In genomic region chr9:136900988-136901515, GRCh38 we compare ENCODE assay signal across 8 cellular contexts. TPM values are rescaled to one million over a fixed set of nuclear protein-coding genes. Genes with fewer than 3 reads are reported as not detected.
DNase-seq lines count a peak whose midpoint lies in the region; ATAC-seq, FAIRE-seq and TF ChIP-seq lines count a peak whose summit lies in the region.

No MANE protein-coding gene starts in this region.

- no peak for DNase-seq in CD8-positive, alpha-beta memory T cell
- peak; percentile 74 to 85 for DNase-seq in PC-9
- DNase-seq in pancreas: peak in 2 of 6 donors; percentile 39 to 55
- DNase-seq in NOMO-1 treated with dmso at 0.1 percent for 144 hours (lab: John Stamatoyannopoulos, UW; ENCODE audit: unreplicated experiment): no peak
- no peak for DNase-seq in AG08395 (ENCODE audit: low spot score)
- no peak for DNase-seq in activated gamma-delta T cell (lab: John Stamatoyannopoulos, UW)

- peak overlapping the region; percentile 68 for H2AFZ ChIP-seq in PC-9

- TF ChIP-seq CTCF in PC-9 (conservative IDR thresholded peaks at IDR 0.05) (no peak), pancreas (IDR thresholded peaks at IDR 0.05) (no peak)

- POLR2A ChIA-PET in CD8-positive, alpha-beta memory T cell (lab: Charles Lee): interaction anchor here (0.6 kb wide), 1 partner anchor 23 kb away, joined by 4 read pairs; no protein-coding TSS in a partner anchor
- POLR2A ChIA-PET in PC-9 (lab: Charles Lee; ENCODE audit: unreplicated experiment): interaction anchor here (0.5 to 1.1 kb wide), 7 partner anchors 15 to 101 kb away, joined by 3 to 27 read pairs (median 5); partner anchors contain the start of genes FBXW5 and TRAF2

- H3K4me3 ChIP-seq in CD8-positive, alpha-beta memory T cell (ENCODE audit: low read length): no peak overlapping the region
- peak overlapping the region; percentile 44; the same call in 1 of the 2 replicates for H3K4me3 ChIP-seq in PC-9
- no peak overlapping the region for H3K4me3 ChIP-seq in endocrine pancreas (ENCODE audit: control insufficient read depth, insufficient read depth, low read length)
- H3K4me3 ChIP-seq in pancreas: no peak overlapping the region

- no peaks in the 10 kb centered on the region for H3K9me3 ChIP-seq in CD8-positive, alpha-beta memory T cell (ENCODE audit: low read length)
- H3K9me3 ChIP-seq in PC-9 (ENCODE audit: insufficient read depth, low read depth) (no peaks in the 10 kb centered on the region), endocrine pancreas (ENCODE audit: control insufficient read depth, low read length) (no peaks in the 10 kb centered on the region), pancreas (no peaks in the 10 kb centered on the region)

- H3K9me3 Mint-ChIP-seq in CD8-positive, alpha-beta memory T cell: no peaks in the 10 kb centered on the region

- 67 to 77% methylated on average over 13 of the region's 13 CpGs for WGBS in pancreas, 2 donors

- H4K20me1 ChIP-seq in PC-9 (ENCODE audit: insufficient read depth): no peaks in the 10 kb centered on the region; the same call in 1 of the 2 replicates

- H3K27ac ChIP-seq in CD8-positive, alpha-beta memory T cell (ENCODE audit: low read depth, low read length): no peak overlapping the region
- H3K27ac ChIP-seq in PC-9: peak overlapping the region; percentile 99
- H3K27ac ChIP-seq in pancreas: peak overlapping the region; percentile 67 to 94 (median 82)

- H3K36me3 ChIP-seq in CD8-positive, alpha-beta memory T cell (ENCODE audit: insufficient read depth, low read length): peaks cover 16% of the 10 kb centered on the region
- peaks cover 17% of the 10 kb centered on the region for H3K36me3 ChIP-seq in PC-9 (ENCODE audit: low read depth)
- H3K36me3 ChIP-seq in endocrine pancreas (ENCODE audit: control insufficient read depth, insufficient read depth, low read length): no peaks in the 10 kb centered on the region
- H3K36me3 ChIP-seq in pancreas: no peaks in the 10 kb centered on the region

- peaks cover 0 to 42% (median 2%) of the 10 kb centered on the region in 3 donors for H3K36me3 Mint-ChIP-seq in CD8-positive, alpha-beta memory T cell

- CTCF ChIA-PET in CD8-positive, alpha-beta memory T cell (lab: Charles Lee): interaction anchor here (0.6 to 1.9 kb wide), 3 partner anchors 11 to 128 kb away, joined by 3 to 6 read pairs (median 4); no protein-coding TSS in a partner anchor
- CTCF ChIA-PET in PC-9 (lab: Charles Lee): interaction anchor here (0.6 kb wide), 2 partner anchors 18 to 35 kb away, joined by 7 to 8 read pairs; no protein-coding TSS in a partner anchor

- H3K9me2 ChIP-seq in PC-9 (ENCODE audit: insufficient read depth): no peaks in the 10 kb centered on the region

- H3K9ac ChIP-seq in endocrine pancreas (ENCODE audit: control insufficient read depth, insufficient read depth, low read length): peak overlapping the region; percentile 19

- no peak for FAIRE-seq in pancreas (lab: Jason Lieb, UNC)

- H3K4me2 ChIP-seq in PC-9: peak overlapping the region; percentile 85

- peaks cover 31 to 57% (median 38%) of the 10 kb centered on the region in 3 donors for H3K4me1 Mint-ChIP-seq in CD8-positive, alpha-beta memory T cell

- peaks cover 21% of the 10 kb centered on the region for H3K79me2 ChIP-seq in PC-9 (ENCODE audit: low read depth)

- peak overlapping the region; percentile 91 to 99 (median 97) for H3K27ac Mint-ChIP-seq in CD8-positive, alpha-beta memory T cell

- peak in 3 of 4 donors; percentile 6 to 35 (median 9) for ATAC-seq in pancreas
- ATAC-seq in HG03025 (IDR thresholded peaks at IDR 0.05; ENCODE audit: low FRiP score, unreplicated experiment): no peak

- peaks cover 34% of the 10 kb centered on the region for H3K4me1 ChIP-seq in CD8-positive, alpha-beta memory T cell (ENCODE audit: insufficient read depth, low read length)
- H3K4me1 ChIP-seq in PC-9 (replicated peaks; ENCODE audit: insufficient read depth): peaks cover 44% of the 10 kb centered on the region
- H3K4me1 ChIP-seq in endocrine pancreas (ENCODE audit: control insufficient read depth, insufficient read depth, low read length): peaks cover 3% of the 10 kb centered on the region
- H3K4me1 ChIP-seq in pancreas: peaks cover 16 to 36% (median 24%) of the 10 kb centered on the region in 3 donors

- no peaks in the 10 kb centered on the region for H3K27me3 Mint-ChIP-seq in CD8-positive, alpha-beta memory T cell

- no peaks in the 10 kb centered on the region for H3K27me3 ChIP-seq in CD8-positive, alpha-beta memory T cell (ENCODE audit: insufficient read depth, low read length, poor library complexity, severe bottlenecking)
- no peaks in the 10 kb centered on the region for H3K27me3 ChIP-seq in PC-9 (ENCODE audit: insufficient read depth, low read depth)
- H3K27me3 ChIP-seq in endocrine pancreas (ENCODE audit: control insufficient read depth, insufficient read depth, low read length): no peaks in the 10 kb centered on the region
- no peaks in the 10 kb centered on the region for H3K27me3 ChIP-seq in pancreas

- intact Hi-C loops in PC-9 (cut with micrococcal nuclease; ENCODE audit: unreplicated experiment) (loop anchor here (1.0 to 5.0 kb wide), 4 partner anchors 16 to 52 kb away; partner anchors contain the start of genes EDF1, FBXW5 and PHPT1), pancreas (cut with DNase I) (no loop called here)

- TSS peak; percentile 84 for BruUV-seq in PC-9 (replicated peaks; lab: Mats Ljungman, UMichigan)

- H3F3A ChIP-seq in PC-9 (ENCODE audit: insufficient read depth, low read depth): peaks cover 57% of the 10 kb centered on the region

- peak overlapping the region in 6 of 7 donors; percentile 39 to 88 (median 74) for H3K4me3 Mint-ChIP-seq in CD8-positive, alpha-beta memory T cell

RNA-seq across cellular contexts. Expression of gene TRAF2, which starts 14.7 kb away (rescaled TPM):
- total RNA-seq in CD8-positive, alpha-beta memory T cell: 10 to 100 TPM; 53.2 to 60.5 TPM
- 23.1 TPM for polyA plus RNA-seq in CD8-positive, alpha-beta memory T cell
- 42.7 and 48.0 TPM in 2 replicates for total RNA-seq in PC-9 (2021)
- total RNA-seq in pancreas: 10 to 100 TPM in 1 of 6 donors, 1 to 10 TPM in 5; 4.8 to 13.4 (median 6.9) TPM
- polyA plus RNA-seq in pancreas: 10 to 100 TPM; 14.4 TPM

RNA-seq across cellular contexts. Expression of gene EDF1, which starts 34.9 kb away (rescaled TPM):
- total RNA-seq in CD8-positive, alpha-beta memory T cell: 100 to 1,000 TPM; 354 to 356 TPM
- polyA plus RNA-seq in CD8-positive, alpha-beta memory T cell: 476 TPM
- total RNA-seq in PC-9 (2021) (275 and 338 TPM in 2 replicates), pancreas (100 to 1,000 TPM; 230 to 422 (median 268) TPM)
- polyA plus RNA-seq in pancreas: 100 to 1,000 TPM; 443 to 612 TPM

RNA-seq across cellular contexts. Expression of gene FBXW5, which starts 43.5 kb away (rescaled TPM):
- total RNA-seq in CD8-positive, alpha-beta memory T cell: 100 to 1,000 TPM; 104 to 105 TPM
- 163 TPM for polyA plus RNA-seq in CD8-positive, alpha-beta memory T cell
- total RNA-seq in PC-9 (2021): 101 and 125 TPM in 2 replicates
- total RNA-seq in pancreas: 10 to 100 TPM; 56.2 to 80.2 (median 60.4) TPM
- 100 to 1,000 TPM; 112 to 117 TPM for polyA plus RNA-seq in pancreas

RNA-seq across cellular contexts. Expression of gene C8G, which starts 44.0 kb away (rescaled TPM):
- total RNA-seq in CD8-positive, alpha-beta memory T cell: under 1 TPM in 1 of 2 experiments, not detected in 1; 0.96 TPM
- not detected for polyA plus RNA-seq in CD8-positive, alpha-beta memory T cell
- total RNA-seq in PC-9 (2021): 2.3 and 4.4 TPM in 2 replicates
- total RNA-seq in pancreas: 1 to 10 TPM in 1 of 6 donors, under 1 TPM in 4, not detected in 1; 0.24 to 1.2 (median 0.43) TPM
- 1 to 10 TPM in 1 of 2 donors, under 1 TPM in 1; 0.84 to 5.0 TPM for polyA plus RNA-seq in pancreas

RNA-seq across cellular contexts. Expression of gene MAMDC4, which starts 48.9 kb away (rescaled TPM):
- 10 to 100 TPM; 12.2 to 12.9 TPM for total RNA-seq in CD8-positive, alpha-beta memory T cell
- not detected for polyA plus RNA-seq in CD8-positive, alpha-beta memory T cell
- 9.2 and 11.6 TPM in 2 replicates for total RNA-seq in PC-9 (2021)
- total RNA-seq in pancreas: 10 to 100 TPM in 1 of 6 donors, 1 to 10 TPM in 5; 3.0 to 13.3 (median 4.8) TPM
- 10 to 100 TPM; 28.7 to 38.6 TPM for polyA plus RNA-seq in pancreas

Comparison
In these comparisons a context has a peak if more than half of its experiments do, and no peak if none do; other contexts are left out.
1. DNase-seq: peak in PC-9 (2 of 2); none in CD8-positive, alpha-beta memory T cell (0 of 5), NOMO-1 treated with dmso at 0.1 percent for 144 hours (single experiment), AG08395 (single experiment) and activated gamma-delta T cell (single experiment).